ENCODE assay signal across 23 cellular contexts in genomic region chr1:117416004-117416403, GRCh38.
"Had no signal": no experiment of that assay in that cellular context is flagged by ENCODE, and none has a peak within 500 bp of the region (broad histone marks: within the 10 kb centered on the region; RNA-seq: fewer than 3 reads in every experiment).

No MANE protein-coding gene starts in this region.

- H3K9me3 Mint-ChIP-seq: activated CD4-positive, alpha-beta T cell treated with anti-CD3 and anti-CD28 coated beads, Interleukin-2, amount 10 ng/mL, durations not matched to agents 7 days and 5 days; activated naive CD4-positive, alpha-beta T cell treated with anti-CD3 and anti-CD28 coated beads, Interleukin-2, amount 50 U/mL, for 24 hours; activated T-cell treated with anti-CD3 and anti-CD28 coated beads, Interleukin-2, amount 50 U/mL, for 24 hours; activated T-helper 2 cell treated with anti-CD3 and anti-CD28 coated beads, Interferon-gamma antibody, Interleukin-2, Interleukin-4, amounts not matched to agents 10 μg/mL and 5 μg/mL and 100 μg/mL, durations not matched to agents 14 hours and 24 hours and 36 hours; T-helper 2 cell treated with Interferon-gamma antibody and Interleukin-4, amounts not matched to agents 5 μg/mL and 100 μg/mL, for 36 hours; WTC11 had no signal

- DNase-seq: activated CD4-positive, alpha-beta T cell treated with anti-CD3 and anti-CD28 coated beads for 36 hours; activated CD4-positive, alpha-beta T cell treated with anti-CD3 and anti-CD28 coated beads, Interleukin-2, amount 10 ng/mL, durations not matched to agents 7 days and 5 days; activated CD4-positive, alpha-beta T cell treated with anti-CD3 and anti-CD28 coated beads, Interleukin-2, amount 50 U/mL, for 48 hours; activated CD8-positive, alpha-beta T cell treated with anti-CD3 and anti-CD28 coated beads, Interleukin-2, amount 10 ng/mL, durations not matched to agents 7 days and 5 days; activated gamma-delta T cell; activated naive CD4-positive, alpha-beta T cell treated with Interleukin-2 at 50 U/mL for 16 hours; activated naive CD8-positive, alpha-beta T cell treated with anti-CD3 and anti-CD28 coated beads, Interleukin-2, amount 10 ng/mL, durations not matched to agents 7 days and 5 days; activated T-cell treated with anti-CD3 and anti-CD28 coated beads, Interleukin-2, amount 50 U/mL, for 24 hours; amygdala; cerebellar nuclear complex; NCI-H1092 treated with DMSO at 0.1 percent for 48 hours; NCI-H187; NCI-H345; NCI-H524 treated with DMSO at 0.1 percent for 48 hours; NCI-H748 treated with DMSO at 0.1 percent for 48 hours; NK-92 treated with Interleukin-12 subunit alpha and Interleukin-12 subunit beta, amount 100 ng/mL, for 24 hours; Right ventricle myocardium superior had no signal

- H3K36me3 Mint-ChIP-seq: WTC11 had no signal

- H3K27ac ChIP-seq: ascending aorta had no signal

- H3K4me1 Mint-ChIP-seq: activated CD4-positive, alpha-beta T cell treated with anti-CD3 and anti-CD28 coated beads, Interleukin-2, amount 10 ng/mL, durations not matched to agents 7 days and 5 days had no signal

- H3K9me3 ChIP-seq: ascending aorta had no signal

- H3K27ac Mint-ChIP-seq: activated CD4-positive, alpha-beta T cell treated with anti-CD3 and anti-CD28 coated beads for 36 hours; activated CD4-positive, alpha-beta T cell treated with anti-CD3 and anti-CD28 coated beads, Interleukin-2, amount 10 ng/mL, durations not matched to agents 7 days and 5 days; activated CD8-positive, alpha-beta T cell treated with anti-CD3 and anti-CD28 coated beads, Interleukin-2, amount 10 ng/mL, durations not matched to agents 7 days and 5 days; activated naive CD4-positive, alpha-beta T cell treated with anti-CD3 and anti-CD28 coated beads, Interleukin-2, amount 50 U/mL, for 24 hours; activated naive CD8-positive, alpha-beta T cell treated with anti-CD3 and anti-CD28 coated beads, Interleukin-2, amount 10 ng/mL, durations not matched to agents 7 days and 5 days; activated T-cell treated with anti-CD3 and anti-CD28 coated beads, Interleukin-2, amount 50 U/mL, for 24 hours; activated T-helper 2 cell treated with anti-CD3 and anti-CD28 coated beads, Interferon-gamma antibody, Interleukin-2, Interleukin-4, amounts not matched to agents 10 μg/mL and 5 μg/mL and 100 μg/mL, durations not matched to agents 14 hours and 24 hours and 36 hours; T-helper 2 cell treated with Interferon-gamma antibody and Interleukin-4, amounts not matched to agents 5 μg/mL and 100 μg/mL, for 36 hours had no signal

- H3K27me3 Mint-ChIP-seq: activated CD4-positive, alpha-beta T cell treated with anti-CD3 and anti-CD28 coated beads for 36 hours; activated CD4-positive, alpha-beta T cell treated with anti-CD3 and anti-CD28 coated beads, Interleukin-2, amount 10 ng/mL, durations not matched to agents 7 days and 5 days; activated naive CD4-positive, alpha-beta T cell treated with anti-CD3 and anti-CD28 coated beads, Interleukin-2, amount 50 U/mL, for 24 hours; activated naive CD8-positive, alpha-beta T cell treated with anti-CD3 and anti-CD28 coated beads, Interleukin-2, amount 10 ng/mL, durations not matched to agents 7 days and 5 days; activated T-cell treated with anti-CD3 and anti-CD28 coated beads, Interleukin-2, amount 50 U/mL, for 24 hours had no signal

- H3K4me3 ChIP-seq: ascending aorta had no signal

- ATAC-seq: activated CD4-positive, alpha-beta T cell treated with anti-CD3 and anti-CD28 coated beads for 36 hours; activated CD4-positive, CD25-positive, alpha-beta regulatory T cell treated with anti-CD3 and anti-CD28 coated beads, Interleukin-2, amount 50 U/mL, for 24 hours; activated CD8-positive, alpha-beta T cell treated with anti-CD3 and anti-CD28 coated beads, Interleukin-2, amount 10 ng/mL, durations not matched to agents 7 days and 5 days had no signal

- H3K4me3 Mint-ChIP-seq: activated CD4-positive, alpha-beta T cell treated with anti-CD3 and anti-CD28 coated beads for 36 hours; activated CD4-positive, alpha-beta T cell treated with anti-CD3 and anti-CD28 coated beads, Interleukin-2, amount 10 ng/mL, durations not matched to agents 7 days and 5 days; activated CD8-positive, alpha-beta T cell treated with anti-CD3 and anti-CD28 coated beads, Interleukin-2, amount 10 ng/mL, durations not matched to agents 7 days and 5 days; activated naive CD4-positive, alpha-beta T cell treated with anti-CD3 and anti-CD28 coated beads, Interleukin-2, amount 50 U/mL, for 24 hours; activated naive CD8-positive, alpha-beta T cell treated with anti-CD3 and anti-CD28 coated beads, Interleukin-2, amount 10 ng/mL, durations not matched to agents 7 days and 5 days; activated T-cell treated with anti-CD3 and anti-CD28 coated beads, Interleukin-2, amount 50 U/mL, for 24 hours; T-helper 2 cell treated with Interferon-gamma antibody and Interleukin-4, amounts not matched to agents 5 μg/mL and 100 μg/mL, for 36 hours; WTC11 had no signal

- H3K4me1 ChIP-seq: ascending aorta had no signal

- H3K36me3 ChIP-seq: ascending aorta had no signal

- H3K27me3 ChIP-seq: ascending aorta had no signal
